Comparison of ENCODE assay signal across 1 cellular context in the genomic region with DNA sequence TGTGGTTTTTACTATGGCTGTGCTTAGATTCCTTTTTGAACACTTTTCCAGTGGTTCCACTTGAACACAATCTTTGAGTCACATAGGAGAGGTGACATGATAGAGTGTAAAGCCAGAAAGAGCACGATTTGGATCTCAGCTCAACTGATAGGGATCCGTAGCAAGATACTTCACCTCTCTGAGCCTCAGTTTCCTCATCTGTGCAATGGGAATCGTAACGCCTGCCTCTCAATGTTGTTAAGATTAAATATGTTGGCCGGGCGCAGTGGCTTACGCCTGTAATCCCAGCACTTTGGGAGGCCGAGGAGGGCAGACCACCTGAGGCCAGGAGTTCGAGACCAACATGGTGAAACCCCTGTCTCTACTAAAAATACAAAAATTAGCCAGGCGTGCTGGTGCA.
TF ChIP-seq lines count a peak whose summit lies in the region.

No MANE protein-coding gene starts in this region.

TF ChIP-seq in H1, 55 proteins besides CTCF, POLR2A, EP300 and RAD21:
- no peak for TF ChIP-seq CTBP2 (IDR thresholded peaks at IDR 0.05; ENCODE audit: borderline replicate concordance, insufficient read depth, insufficient read length, low read length)
- no peak for TF ChIP-seq RBBP5 (IDR thresholded peaks at IDR 0.05; ENCODE audit: borderline replicate concordance, low read depth, low read length)
- TF ChIP-seq, protein P1, sequence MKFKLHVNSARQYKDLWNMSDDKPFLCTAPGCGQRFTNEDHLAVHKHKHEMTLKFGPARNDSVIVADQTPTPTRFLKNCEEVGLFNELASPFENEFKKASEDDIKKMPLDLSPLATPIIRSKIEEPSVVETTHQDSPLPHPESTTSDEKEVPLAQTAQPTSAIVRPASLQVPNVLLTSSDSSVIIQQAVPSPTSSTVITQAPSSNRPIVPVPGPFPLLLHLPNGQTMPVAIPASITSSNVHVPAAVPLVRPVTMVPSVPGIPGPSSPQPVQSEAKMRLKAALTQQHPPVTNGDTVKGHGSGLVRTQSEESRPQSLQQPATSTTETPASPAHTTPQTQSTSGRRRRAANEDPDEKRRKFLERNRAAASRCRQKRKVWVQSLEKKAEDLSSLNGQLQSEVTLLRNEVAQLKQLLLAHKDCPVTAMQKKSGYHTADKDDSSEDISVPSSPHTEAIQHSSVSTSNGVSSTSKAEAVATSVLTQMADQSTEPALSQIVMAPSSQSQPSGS (IDR thresholded peaks at IDR 0.05; ENCODE audit: low read length): no peak
- TF ChIP-seq E2F6 (IDR thresholded peaks at IDR 0.05): no peak
- no peak for TF ChIP-seq ASH2L (IDR thresholded peaks at IDR 0.05; ENCODE audit: low read length)
- TF ChIP-seq MAX (IDR thresholded peaks at IDR 0.05): no peak
- TF ChIP-seq BACH1 (IDR thresholded peaks at IDR 0.05; ENCODE audit: low read length): no peak
- TF ChIP-seq CHD7 (IDR thresholded peaks at IDR 0.05; ENCODE audit: insufficient replicate concordance, low read length): no peak
- TF ChIP-seq SP1 (IDR thresholded peaks at IDR 0.05; ENCODE audit: low read depth, low read length): no peak
- TF ChIP-seq SIRT6 (IDR thresholded peaks at IDR 0.05; ENCODE audit: low read length): no peak
- no peak for TF ChIP-seq JUN (IDR thresholded peaks at IDR 0.05; ENCODE audit: low read depth, low read length)
- no peak for TF ChIP-seq EGR1 (IDR thresholded peaks at IDR 0.05; ENCODE audit: borderline replicate concordance, low read depth, low read length)
- TF ChIP-seq CEBPB (IDR thresholded peaks at IDR 0.05; ENCODE audit: low read depth, low read length): no peak
- TF ChIP-seq SIN3A (conservative IDR thresholded peaks at IDR 0.05 in 1 of 2, IDR thresholded peaks at IDR 0.05 in 1 of 2; ENCODE audit: low read depth in 1 of 2, low read length in 2 of 2): no peak
- no peak for TF ChIP-seq TEAD4 (IDR thresholded peaks at IDR 0.05; ENCODE audit: low read depth, low read length)
- TF ChIP-seq KDM5A (IDR thresholded peaks at IDR 0.05; ENCODE audit: low read length): no peak
- TF ChIP-seq KDM1A (IDR thresholded peaks at IDR 0.05; ENCODE audit: borderline replicate concordance, low read length): no peak
- no peak for TF ChIP-seq GABPA (IDR thresholded peaks at IDR 0.05; ENCODE audit: borderline replicate concordance, insufficient read depth, low read length)
- TF ChIP-seq GTF2F1 (IDR thresholded peaks at IDR 0.05; ENCODE audit: borderline replicate concordance, low read depth, low read length): no peak
- no peak for TF ChIP-seq CREB1 (IDR thresholded peaks at IDR 0.05)
